In the genomic region with DNA sequence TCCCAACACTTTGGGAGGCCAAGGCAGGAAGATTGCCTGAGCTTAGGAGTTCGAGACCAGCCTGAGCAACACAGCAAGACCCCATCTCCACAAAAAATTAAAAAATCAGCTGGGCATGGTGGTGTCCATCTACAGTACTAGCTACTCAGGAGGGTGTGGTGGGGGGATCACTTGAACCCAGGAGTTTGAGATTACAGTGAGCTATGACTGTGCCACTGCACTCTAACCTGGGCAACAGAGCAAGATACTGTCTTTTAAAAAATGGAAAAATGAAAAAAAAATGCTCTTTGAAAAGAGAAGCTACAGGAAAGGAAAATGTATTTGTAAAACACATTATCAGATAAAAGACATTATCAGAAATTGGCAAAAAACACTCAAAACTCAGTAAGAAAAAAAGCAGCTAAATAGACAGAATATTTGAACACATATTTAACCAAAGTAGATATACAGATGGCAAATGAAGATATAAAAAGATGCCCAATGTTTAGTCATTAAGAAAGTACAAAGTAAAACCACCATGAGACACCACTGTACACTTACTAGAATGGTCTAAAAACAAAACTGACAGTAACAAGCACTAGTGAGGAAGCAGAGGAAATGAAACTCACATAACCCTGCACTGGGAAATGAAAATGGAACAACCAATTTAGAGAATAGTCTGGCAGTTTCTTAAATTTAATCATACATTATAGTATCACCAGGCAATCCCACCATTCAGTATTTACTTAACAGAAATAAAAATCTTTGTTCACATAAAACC, we compare ENCODE assay signal across 8 cellular contexts. TPM values are rescaled to one million over a fixed set of nuclear protein-coding genes. Genes with fewer than 3 reads are reported as not detected.
DNase-seq lines count a peak whose midpoint lies in the region; ATAC-seq and TF ChIP-seq lines count a peak whose summit lies in the region.

No MANE protein-coding gene starts in this region.

- peaks cover 0 to 3% of the 10 kb centered on the region in 2 donors for H3K36me3 ChIP-seq in aorta (ENCODE audit: control insufficient read depth in 1 of 2, insufficient read depth in 2 of 2, low read length in 1 of 2)

- no peak overlapping the region for H3K27ac ChIP-seq in aorta (ENCODE audit: low read depth in 1 of 2, low read length in 2 of 2)

- ATAC-seq in GM19468 (IDR thresholded peaks at IDR 0.05; ENCODE audit: extremely low read depth, unreplicated experiment) (peak; percentile 97), HG03175 (IDR thresholded peaks at IDR 0.05; ENCODE audit: unreplicated experiment) (peak; percentile 100), aorta (ENCODE audit: low FRiP score) (no peak)
- peak; percentile 98 for ATAC-seq in activated naive CD8-positive, alpha-beta T cell treated with anti-CD3 and anti-CD28 coated beads, Interleukin-2, amount 10 ng/mL, durations not matched to agents 7 days and 5 days (ENCODE audit: low read depth)

- H3K9me3 Mint-ChIP-seq in activated naive CD8-positive, alpha-beta T cell treated with anti-CD3 and anti-CD28 coated beads, Interleukin-2, amount 10 ng/mL, durations not matched to agents 7 days and 5 days, result no peaks in the 10 kb centered on the region

- in situ Hi-C loops in GM13976 (cut with MboI; ENCODE audit: low sequenced_read_pairs, unreplicated experiment), result no loop called here

- peak overlapping the region; percentile 68 for H3K4me3 Mint-ChIP-seq in activated naive CD8-positive, alpha-beta T cell treated with anti-CD3 and anti-CD28 coated beads, Interleukin-2, amount 10 ng/mL, durations not matched to agents 7 days and 5 days

- no peak for TF ChIP-seq CTCF in GM13976 (IDR thresholded peaks at IDR 0.05; ENCODE audit: borderline replicate concordance, control extremely low read depth, extremely low read depth, insufficient read depth, missing control alignments)

- H3K27ac Mint-ChIP-seq in activated naive CD8-positive, alpha-beta T cell treated with anti-CD3 and anti-CD28 coated beads, Interleukin-2, amount 10 ng/mL, durations not matched to agents 7 days and 5 days, result peak overlapping the region; percentile 94

- peaks cover 54% of the 10 kb centered on the region for H3K4me1 Mint-ChIP-seq in activated naive CD8-positive, alpha-beta T cell treated with anti-CD3 and anti-CD28 coated beads, Interleukin-2, amount 10 ng/mL, durations not matched to agents 7 days and 5 days

- H3K4me1 ChIP-seq in aorta (ENCODE audit: control insufficient read depth in 1 of 2, insufficient read depth in 2 of 2, low read length in 2 of 2), result no peaks in the 10 kb centered on the region

- H3K4me3 ChIP-seq in aorta (ENCODE audit: low read length in 2 of 2), result no peak overlapping the region

- POLR2A ChIA-PET in activated naive CD8-positive, alpha-beta T cell treated with anti-CD3 and anti-CD28 coated beads, Interleukin-2, amount 10 ng/mL, durations not matched to agents 7 days and 5 days (lab: Charles Lee), result interaction anchor here (0.6 to 2.2 kb wide), 8 partner anchors 17 to 457 kb away, joined by 3 to 11 read pairs (median 4); a partner anchor contains a TSS

- H3K9me3 ChIP-seq in aorta (ENCODE audit: control insufficient read depth, low read length), result no peaks in the 10 kb centered on the region

- WGBS in aorta, 2 donors, result 95 to 96% methylated on average over 1 of the region's 1 CpG

- intact Hi-C loops in aorta (cut with DNase I), result no loop called here

- H3K27me3 ChIP-seq in aorta (ENCODE audit: control insufficient read depth in 1 of 2, insufficient read depth in 2 of 2, low read length in 1 of 2), result no peaks in the 10 kb centered on the region

- peak; percentile 42 for DNase-seq in GM13976 (ENCODE audit: low spot score)
- no peak for DNase-seq in activated naive CD8-positive, alpha-beta T cell treated with anti-CD3 and anti-CD28 coated beads, Interleukin-2, amount 10 ng/mL, durations not matched to agents 7 days and 5 days
- no peak for DNase-seq in aorta
- DNase-seq in iPS-NIHi7 (ENCODE audit: extremely low spot score), result no peak
- no peak for DNase-seq in KG1 (lab: John Stamatoyannopoulos, UW)
- DNase-seq in central memory CD4-positive, alpha-beta T cell, result no peak

- no peaks in the 10 kb centered on the region for H3K27me3 Mint-ChIP-seq in activated naive CD8-positive, alpha-beta T cell treated with anti-CD3 and anti-CD28 coated beads, Interleukin-2, amount 10 ng/mL, durations not matched to agents 7 days and 5 days

- H3K36me3 Mint-ChIP-seq in activated naive CD8-positive, alpha-beta T cell treated with anti-CD3 and anti-CD28 coated beads, Interleukin-2, amount 10 ng/mL, durations not matched to agents 7 days and 5 days, result peaks cover 60% of the 10 kb centered on the region

RNA-seq across cellular contexts. Expression of a gene that starts 40.5 kb away (rescaled TPM):
- 10 to 100 TPM; 24.1 to 24.7 TPM for total RNA-seq in activated naive CD8-positive, alpha-beta T cell treated with anti-CD3 and anti-CD28 coated beads, Interleukin-2, amount 10 ng/mL, durations not matched to agents 7 days and 5 days
- total RNA-seq in aorta, result 10 to 100 TPM; 16.2 to 17.5 TPM
- 10 to 100 TPM in 1 of 2 donors, 1 to 10 TPM in 1; 8.5 to 19.0 TPM for polyA plus RNA-seq in aorta
